In genomic region chr11:73530109-73530508, GRCh38 we compare ENCODE assay signal across 15 cellular contexts.
A peak's percentile ranks its signal among the peaks of the same experiment; 100 is the strongest.
DNase-seq lines count a peak whose midpoint lies in the region; ATAC-seq, FAIRE-seq and TF ChIP-seq lines count a peak whose summit lies in the region.
"Had no signal": no experiment of that assay in that cellular context is flagged by ENCODE, and none has a peak within 500 bp of the region (broad histone marks: within the 10 kb centered on the region; RNA-seq: fewer than 3 reads in every experiment).

No MANE protein-coding gene starts in this region.

- no peak overlapping the region for H3K56ac ChIP-seq in H9 (ENCODE audit: insufficient read length, low read depth, low read length)

- H2BK20ac ChIP-seq in H9 (ENCODE audit: low read depth, low read length, poor library complexity, severe bottlenecking), result no peak overlapping the region

- H4K8ac ChIP-seq in H9 (replicated peaks; ENCODE audit: insufficient read length, low read depth, low read length), result no peak overlapping the region

- H3K4me3 ChIP-seq in A549 (no peak overlapping the region), astrocyte of the spinal cord (ENCODE audit: low read depth, low read length) (no peak overlapping the region), keratinocyte (ENCODE audit: control insufficient read depth in 2 of 3, extremely low read depth in 1 of 3, insufficient read depth in 2 of 3, low read depth in 1 of 3, low read length in 3 of 3) (no peak overlapping the region)
- no peak overlapping the region for H3K4me3 ChIP-seq in CD8-positive, alpha-beta memory T cell (ENCODE audit: low read length)
- H3K4me3 ChIP-seq: BLaER1 had no signal

- TF ChIP-seq CTCF in A549 (IDR thresholded peaks at IDR 0.05), result peak; percentile 26; the same call in 2 of the 3 replicates
- peak; percentile 69 for TF ChIP-seq CTCF in H9 (conservative IDR thresholded peaks at IDR 0.05)
- peak; percentile 28 for TF ChIP-seq CTCF in astrocyte of the spinal cord (IDR thresholded peaks at IDR 0.05; ENCODE audit: low read depth, low read length)
- TF ChIP-seq CTCF in keratinocyte (optimal IDR thresholded peaks at IDR 0.05 in 1 of 3, IDR thresholded peaks at IDR 0.05 in 1 of 3, conservative IDR thresholded peaks at IDR 0.05 in 1 of 3; ENCODE audit: extremely low read depth in 1 of 3, insufficient read depth in 2 of 3, low read length in 3 of 3), result peak in 2 of 3 experiments; percentile 14 to 31

- peaks cover 56 to 74% of the 10 kb centered on the region in 2 experiments for H3K4me1 Mint-ChIP-seq in H9
- H3K4me1 Mint-ChIP-seq in CD8-positive, alpha-beta memory T cell, result peaks cover 19 to 37% (median 36%) of the 10 kb centered on the region in 3 donors
- peaks cover 30% of the 10 kb centered on the region for H3K4me1 Mint-ChIP-seq in activated T-helper 2 cell treated with anti-CD3 and anti-CD28 coated beads, Interferon-gamma antibody, Interleukin-2, Interleukin-4, amounts not matched to agents 10 μg/mL and 5 μg/mL and 100 μg/mL, durations not matched to agents 14 hours and 24 hours and 36 hours (ENCODE audit: low read depth)

- TF ChIP-seq RAD21 in A549 (conservative IDR thresholded peaks at IDR 0.05 in 1 of 2, IDR thresholded peaks at IDR 0.05 in 1 of 2), result no peak; a peak in 1 of 5 replicates

- H3K4ac ChIP-seq in H9 (ENCODE audit: low read depth, low read length), result no peak overlapping the region

- 69% methylated on average over 4 of the region's 4 CpGs for WGBS in A549 (ENCODE audit: missing lambda C conversion rate)
- WGBS in H9 (ENCODE audit: extremely low coverage, insufficient read length, low lambda C conversion rate), result no CpG with 5 or more reads among the region's 4 CpGs

- no peak overlapping the region for H2AK5ac ChIP-seq in H9 (ENCODE audit: insufficient read length, low read length)

- H2BK5ac ChIP-seq in H9 (ENCODE audit: insufficient read length, low read length), result no peak overlapping the region

- no peak overlapping the region for H3K4me3 Mint-ChIP-seq in H9
- H3K4me3 Mint-ChIP-seq in CD8-positive, alpha-beta memory T cell, result no peak overlapping the region
- no peak overlapping the region for H3K4me3 Mint-ChIP-seq in activated T-helper 2 cell treated with anti-CD3 and anti-CD28 coated beads, Interferon-gamma antibody, Interleukin-2, Interleukin-4, amounts not matched to agents 10 μg/mL and 5 μg/mL and 100 μg/mL, durations not matched to agents 14 hours and 24 hours and 36 hours (ENCODE audit: low read depth)
- H3K4me3 Mint-ChIP-seq: central memory CD8-positive, alpha-beta T cell had no signal

- no peak overlapping the region for H2BK120ac ChIP-seq in H9 (ENCODE audit: low read depth, low read length, poor library complexity, severe bottlenecking)

- H3K36me3 Mint-ChIP-seq in H9 (ENCODE audit: insufficient read depth in 1 of 3, low read depth in 3 of 3), result peaks cover under 1% of the 10 kb centered on the region in 3 experiments; a peak in 4 of 7 replicates
- H3K36me3 Mint-ChIP-seq in CD8-positive, alpha-beta memory T cell, result no peaks in the 10 kb centered on the region
- no peaks in the 10 kb centered on the region for H3K36me3 Mint-ChIP-seq in activated T-helper 2 cell treated with anti-CD3 and anti-CD28 coated beads, Interferon-gamma antibody, Interleukin-2, Interleukin-4, amounts not matched to agents 10 μg/mL and 5 μg/mL and 100 μg/mL, durations not matched to agents 14 hours and 24 hours and 36 hours (ENCODE audit: low read depth)

- H3K9me3 Mint-ChIP-seq in H9, result peaks cover under 1% of the 10 kb centered on the region in 2 experiments; a peak in 4 of 5 replicates
- H3K9me3 Mint-ChIP-seq in CD8-positive, alpha-beta memory T cell, result no peaks in the 10 kb centered on the region
- no peaks in the 10 kb centered on the region for H3K9me3 Mint-ChIP-seq in activated T-helper 2 cell treated with anti-CD3 and anti-CD28 coated beads, Interferon-gamma antibody, Interleukin-2, Interleukin-4, amounts not matched to agents 10 μg/mL and 5 μg/mL and 100 μg/mL, durations not matched to agents 14 hours and 24 hours and 36 hours
- H3K9me3 Mint-ChIP-seq: central memory CD8-positive, alpha-beta T cell had no signal

- H3K27ac ChIP-seq in A549 (no peak overlapping the region), H9 (ENCODE audit: insufficient read length, low read depth, low read length) (no peak overlapping the region), keratinocyte (ENCODE audit: control insufficient read depth, insufficient read depth, low read length) (no peak overlapping the region)
- no peak overlapping the region for H3K27ac ChIP-seq in CD8-positive, alpha-beta memory T cell (ENCODE audit: low read depth, low read length)
- H3K27ac ChIP-seq: BLaER1 had no signal

- H3K79me1 ChIP-seq in H9 (ENCODE audit: insufficient read depth, low read depth, low read length, poor library complexity, severe bottlenecking), result no peaks in the 10 kb centered on the region

- no peak for TF ChIP-seq EP300 in A549 (IDR thresholded peaks at IDR 0.05)

- no peaks in the 10 kb centered on the region for H4K20me1 ChIP-seq in H9 (ENCODE audit: control insufficient read depth, insufficient read depth, insufficient read length)
- H4K20me1 ChIP-seq in keratinocyte (ENCODE audit: control insufficient read depth, extremely low read depth, insufficient read depth, low read length), result no peaks in the 10 kb centered on the region

- H3K27me3 Mint-ChIP-seq in H9 (ENCODE audit: low read depth), result no peaks in the 10 kb centered on the region
- H3K27me3 Mint-ChIP-seq in CD8-positive, alpha-beta memory T cell, result no peaks in the 10 kb centered on the region
- no peaks in the 10 kb centered on the region for H3K27me3 Mint-ChIP-seq in activated T-helper 2 cell treated with anti-CD3 and anti-CD28 coated beads, Interferon-gamma antibody, Interleukin-2, Interleukin-4, amounts not matched to agents 10 μg/mL and 5 μg/mL and 100 μg/mL, durations not matched to agents 14 hours and 24 hours and 36 hours (ENCODE audit: low read depth)
- H3K27me3 Mint-ChIP-seq: central memory CD8-positive, alpha-beta T cell had no signal

- no peak overlapping the region for H3K14ac ChIP-seq in H9 (ENCODE audit: insufficient read depth, low read length)

- H4K91ac ChIP-seq in H9 (ENCODE audit: insufficient read length, low read depth, low read length), result no peak overlapping the region

- intact Hi-C loops in activated T-helper 2 cell treated with anti-CD3 and anti-CD28 coated beads, Interferon-gamma antibody, Interleukin-2, Interleukin-4, amounts not matched to agents 10 μg/mL and 5 μg/mL and 100 μg/mL, durations not matched to agents 14 hours and 24 hours and 36 hours (cut with micrococcal nuclease), result no loop called here

- no peaks in the 10 kb centered on the region for H3K23me2 ChIP-seq in H9 (ENCODE audit: insufficient read length, low read depth, low read length, poor library complexity, severe bottlenecking)

- H3T11ph ChIP-seq in H9 (ENCODE audit: low read length), result no peak overlapping the region

- H3K27me3 ChIP-seq in H9 (ENCODE audit: insufficient read depth, low read length) (no peaks in the 10 kb centered on the region), keratinocyte (ENCODE audit: control insufficient read depth, extremely low read depth, insufficient read depth, low read length) (no peaks in the 10 kb centered on the region)
- no peaks in the 10 kb centered on the region for H3K27me3 ChIP-seq in CD8-positive, alpha-beta memory T cell (ENCODE audit: insufficient read depth, low read length, poor library complexity, severe bottlenecking)
- H3K27me3 ChIP-seq: BLaER1 had no signal

- no peak for TF ChIP-seq POLR2A in A549 (IDR thresholded peaks at IDR 0.05; ENCODE audit: low read length)

- no peaks in the 10 kb centered on the region for H3K36me3 ChIP-seq in keratinocyte (ENCODE audit: control insufficient read depth in 2 of 2, extremely low read depth in 1 of 2, insufficient read depth in 2 of 2, low read length in 2 of 2)
- no peaks in the 10 kb centered on the region for H3K36me3 ChIP-seq in CD8-positive, alpha-beta memory T cell (ENCODE audit: insufficient read depth, low read length)
- H3K36me3 ChIP-seq: BLaER1 had no signal

- H2AFZ ChIP-seq in H9 (ENCODE audit: low read length) (no peak overlapping the region), keratinocyte (ENCODE audit: control insufficient read depth, low read length) (no peak overlapping the region)

- H3K79me2 ChIP-seq in H9 (ENCODE audit: insufficient read depth, low read length) (no peaks in the 10 kb centered on the region), keratinocyte (ENCODE audit: control insufficient read depth, insufficient read depth, low read length) (no peaks in the 10 kb centered on the region)

- H3K9me3 ChIP-seq in A549, result no peaks in the 10 kb centered on the region
- no peaks in the 10 kb centered on the region for H3K9me3 ChIP-seq in H9 (ENCODE audit: control insufficient read depth, low read depth, low read length)
- H3K9me3 ChIP-seq in keratinocyte (ENCODE audit: control insufficient read depth, low read depth, low read length), result no peaks in the 10 kb centered on the region
- H3K9me3 ChIP-seq in CD8-positive, alpha-beta memory T cell (ENCODE audit: low read length), result no peaks in the 10 kb centered on the region
- H3K9me3 ChIP-seq: BLaER1 had no signal

- ATAC-seq in A549, result peak in 1 of 2 experiments; percentile 78; a peak in 3 of 6 replicates

- no peak overlapping the region for H3K18ac ChIP-seq in H9 (ENCODE audit: insufficient read length, low read depth, low read length)

- H3K4me1 ChIP-seq in A549 (peaks cover 6% of the 10 kb centered on the region; the same call in 1 of the 3 replicates), H9 (ENCODE audit: insufficient read depth, low read length) (peaks cover 22% of the 10 kb centered on the region), keratinocyte (ENCODE audit: control insufficient read depth, extremely low read depth, insufficient read depth, low read length) (no peaks in the 10 kb centered on the region)
- peaks cover 4% of the 10 kb centered on the region for H3K4me1 ChIP-seq in CD8-positive, alpha-beta memory T cell (ENCODE audit: insufficient read depth, low read length)

- peak overlapping the region; percentile 90 to 93 (median 93) for H3K27ac Mint-ChIP-seq in H9
- no peak overlapping the region for H3K27ac Mint-ChIP-seq in CD8-positive, alpha-beta memory T cell
- H3K27ac Mint-ChIP-seq in activated T-helper 2 cell treated with anti-CD3 and anti-CD28 coated beads, Interferon-gamma antibody, Interleukin-2, Interleukin-4, amounts not matched to agents 10 μg/mL and 5 μg/mL and 100 μg/mL, durations not matched to agents 14 hours and 24 hours and 36 hours, result no peak overlapping the region

- H3K4me2 ChIP-seq in A549, result no peak overlapping the region
- no peak overlapping the region for H3K4me2 ChIP-seq in H9 (ENCODE audit: insufficient read depth, insufficient read length, low read length)
- H3K4me2 ChIP-seq in keratinocyte (ENCODE audit: control insufficient read depth, extremely low read depth, insufficient read depth, low read depth, low read length), result no peak overlapping the region
- H3K4me2 ChIP-seq: BLaER1 had no signal

- FAIRE-seq in A549 (lab: Jason Lieb, UNC), result no peak
- no peak for FAIRE-seq in keratinocyte (lab: Jason Lieb, UNC)
- FAIRE-seq: frontal cortex, H54 had no signal

- H2BK12ac ChIP-seq in H9 (ENCODE audit: insufficient read length, low read depth, low read length), result no peak overlapping the region

- DNase-seq in A549 (ENCODE audit: low read depth in 1 of 2, low spot score in 1 of 2), result peak in 1 of 2 experiments; percentile 29
- peak; percentile 55 for DNase-seq in H9
- no peak for DNase-seq in astrocyte of the spinal cord (ENCODE audit: low read depth, low spot score)
- no peak for DNase-seq in keratinocyte (ENCODE audit: low read depth, low spot score)
- no peak for DNase-seq in CD8-positive, alpha-beta memory T cell
- no peak for DNase-seq in activated T-helper 2 cell treated with anti-CD3 and anti-CD28 coated beads, Interferon-gamma antibody, Interleukin-2, Interleukin-4, amounts not matched to agents 10 μg/mL and 5 μg/mL and 100 μg/mL, durations not matched to agents 14 hours and 24 hours and 36 hours (ENCODE audit: low spot score)
- DNase-seq in NCI-H446 treated with DMSO at 0.1 percent for 48 hours (lab: John Stamatoyannopoulos, UW), result no peak
- no peak for DNase-seq in Ammon's horn (ENCODE audit: low spot score)
- DNase-seq: activated CD4-positive, CD25-positive, alpha-beta regulatory T cell; NCI-H226; SIG-M5 had no signal

- in situ Hi-C loops in astrocyte of the spinal cord (cut with HindIII; ENCODE audit: low sequenced_read_pairs), result no loop called here

- CTCF ChIA-PET in A549 (lab: Yijun Ruan, JAX), result interaction anchor here (0.7 to 2.1 kb wide), 5 partner anchors 13 to 96 kb away, joined by 3 to 6 read pairs (median 4); no protein-coding TSS in a partner anchor
- CTCF ChIA-PET in CD8-positive, alpha-beta memory T cell (lab: Charles Lee), result no interaction called here

- POLR2A ChIA-PET in A549 (lab: Yijun Ruan, JAX), result no interaction called here
- POLR2A ChIA-PET in CD8-positive, alpha-beta memory T cell (lab: Charles Lee), result interaction anchor here (0.6 kb wide), 1 partner anchor 190 kb away, joined by 6 read pairs; no protein-coding TSS in a partner anchor

- H3K9me1 ChIP-seq in keratinocyte (ENCODE audit: control insufficient read depth, extremely low read depth, insufficient read depth, low read length), result no peaks in the 10 kb centered on the region

- no peak overlapping the region for H3K9ac ChIP-seq in H9 (ENCODE audit: extremely low read depth, insufficient read length, low read length)
- H3K9ac ChIP-seq in keratinocyte (ENCODE audit: control insufficient read depth, extremely low read depth, insufficient read depth, low read length), result no peak overlapping the region
- H3K9ac ChIP-seq: BLaER1 had no signal

- no peak overlapping the region for H3K23ac ChIP-seq in H9 (ENCODE audit: insufficient read length, low read depth, low read length)

- H4K5ac ChIP-seq in H9 (ENCODE audit: insufficient read length, low read depth, low read length), result no peak overlapping the region

- H2BK15ac ChIP-seq in H9 (ENCODE audit: low read depth, low read length), result no peak overlapping the region

- dilution Hi-C loops in keratinocyte (cut with MboI; ENCODE audit: extremely low pct_ligation_motif_present, low sequenced_read_pairs), result no loop called here

Comparison
In these comparisons a context has a peak if more than half of its experiments do, and no peak if none do; other contexts are left out.
1. H3K27ac Mint-ChIP-seq: peak in H9 (3 of 3); none in CD8-positive, alpha-beta memory T cell (0 of 8) and activated T-helper 2 cell treated with anti-CD3 and anti-CD28 coated beads, Interferon-gamma antibody, Interleukin-2, Interleukin-4, amounts not matched to agents 10 μg/mL and 5 μg/mL and 100 μg/mL, durations not matched to agents 14 hours and 24 hours and 36 hours (single experiment).
2. Peak in every context shown above with its lines, with median percentiles within 50 percentile points of each other: CTCF ChIP-seq.